Comparison of ENCODE assay signal across 1 cellular context in the genomic region with DNA sequence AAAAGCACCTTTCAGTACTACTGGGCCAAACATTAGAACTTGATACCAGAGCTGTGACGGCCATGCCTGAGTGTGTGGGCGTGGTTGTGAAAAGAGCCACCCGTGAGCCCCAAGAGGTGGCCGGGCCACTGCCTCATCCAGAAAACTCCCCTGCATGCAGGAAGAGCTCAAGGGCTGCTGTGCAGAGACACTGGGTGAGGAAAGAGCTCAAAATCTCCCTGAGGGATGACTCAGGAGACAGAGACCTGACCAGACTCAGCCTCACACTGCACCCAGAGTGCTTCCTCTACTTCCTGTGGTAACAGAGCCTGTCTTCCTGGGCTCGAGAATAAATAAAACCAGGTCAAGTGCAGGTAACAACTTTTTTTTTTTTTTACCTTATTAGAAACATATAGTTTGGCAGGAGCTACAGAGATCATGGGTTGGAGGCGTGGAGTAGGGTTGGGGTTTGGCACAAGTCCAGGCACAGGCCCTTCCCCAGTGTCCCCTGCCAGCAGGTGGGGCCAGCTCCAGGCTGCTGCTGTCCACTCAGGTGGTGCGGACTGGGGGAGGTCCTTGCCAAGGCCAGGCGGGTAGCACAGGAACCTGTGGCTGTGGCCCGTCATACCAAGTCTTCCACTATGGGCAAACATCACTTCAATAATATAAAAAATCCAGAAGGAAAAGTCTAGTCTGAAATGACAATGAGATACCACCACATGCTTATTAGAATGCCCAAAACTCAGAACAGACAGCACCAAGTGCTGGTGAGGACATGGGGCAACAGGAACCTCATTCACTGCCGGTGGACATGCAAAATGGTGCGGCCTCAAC.
A peak's percentile ranks its signal among the peaks of the same experiment; 100 is the strongest.
TF ChIP-seq lines count a peak whose summit lies in the region.

No MANE protein-coding gene starts in this region.

TF ChIP-seq in GM12878, 131 proteins besides CTCF, POLR2A, EP300 and RAD21:
- TF ChIP-seq, protein P1, sequence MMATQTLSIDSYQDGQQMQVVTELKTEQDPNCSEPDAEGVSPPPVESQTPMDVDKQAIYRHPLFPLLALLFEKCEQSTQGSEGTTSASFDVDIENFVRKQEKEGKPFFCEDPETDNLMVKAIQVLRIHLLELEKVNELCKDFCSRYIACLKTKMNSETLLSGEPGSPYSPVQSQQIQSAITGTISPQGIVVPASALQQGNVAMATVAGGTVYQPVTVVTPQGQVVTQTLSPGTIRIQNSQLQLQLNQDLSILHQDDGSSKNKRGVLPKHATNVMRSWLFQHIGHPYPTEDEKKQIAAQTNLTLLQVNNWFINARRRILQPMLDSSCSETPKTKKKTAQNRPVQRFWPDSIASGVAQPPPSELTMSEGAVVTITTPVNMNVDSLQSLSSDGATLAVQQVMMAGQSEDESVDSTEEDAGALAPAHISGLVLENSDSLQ (IDR thresholded peaks at IDR 0.05), result no peak
- TF ChIP-seq CREB1 (IDR thresholded peaks at IDR 0.05; ENCODE audit: low read depth), result 0 out of 2 replicates have a peak, but pooled peaks have one; percentile 17
